In genomic region chr18:32770651-32771168, GRCh38 we compare ENCODE assay signal across 9 cellular contexts. TPM values are rescaled to one million over a fixed set of nuclear protein-coding genes. Genes with fewer than 3 reads are reported as not detected.
DNase-seq lines count a peak whose midpoint lies in the region; ATAC-seq and TF ChIP-seq lines count a peak whose summit lies in the region.
"Had no signal": no experiment of that assay in that cellular context is flagged by ENCODE, and none has a peak within 500 bp of the region (broad histone marks: within the 10 kb centered on the region; RNA-seq: fewer than 3 reads in every experiment).

No MANE protein-coding gene starts in this region.

- WGBS in upper lobe of left lung, 2 donors = 4 to 6% methylated on average over 21 to 34 of the region's 34 CpGs

- peaks cover 14% of the 10 kb centered on the region for H3K4me1 Mint-ChIP-seq in activated T-cell treated with anti-CD3 and anti-CD28 coated beads, Interleukin-2, amount 50 U/mL, for 4 hours (ENCODE audit: low read depth)

- peak overlapping the region; percentile 24 for H3K4me3 ChIP-seq in colonic mucosa
- H3K4me3 ChIP-seq in muscle layer of duodenum (ENCODE audit: low read depth in 1 of 2, low read length in 2 of 2) = peak overlapping the region; percentile 55 to 73
- peak overlapping the region in 3 of 4 donors; percentile 23 to 47 (median 39) for H3K4me3 ChIP-seq in upper lobe of left lung

- no peak overlapping the region for H3K27ac ChIP-seq in colonic mucosa
- no peak overlapping the region for H3K27ac ChIP-seq in muscle layer of duodenum (ENCODE audit: low read length)
- H3K27ac ChIP-seq in upper lobe of left lung = no peak overlapping the region
- H3K27ac ChIP-seq in substantia nigra (ENCODE audit: low read depth, low read length, poor library complexity, severe bottlenecking) = no peak overlapping the region

- H3K9ac ChIP-seq in colonic mucosa (ENCODE audit: low read depth in 2 of 2, low read length in 2 of 2) = no peak overlapping the region

- H3K36me3 ChIP-seq in colonic mucosa = no peaks in the 10 kb centered on the region
- no peaks in the 10 kb centered on the region for H3K36me3 ChIP-seq in muscle layer of duodenum (ENCODE audit: control insufficient read depth in 1 of 2, insufficient read depth in 2 of 2, low read length in 2 of 2)
- no peaks in the 10 kb centered on the region for H3K36me3 ChIP-seq in upper lobe of left lung

- no peak for TF ChIP-seq EP300 in upper lobe of left lung (IDR thresholded peaks at IDR 0.05)

- H3K9me3 Mint-ChIP-seq in activated T-cell treated with anti-CD3 and anti-CD28 coated beads, Interleukin-2, amount 50 U/mL, for 4 hours = no peaks in the 10 kb centered on the region

- intact Hi-C loops in colonic mucosa (cut with DNase I) = no loop called here

- H3K9me3 ChIP-seq in colonic mucosa (no peaks in the 10 kb centered on the region), muscle layer of duodenum (ENCODE audit: control insufficient read depth in 1 of 2, low read length in 2 of 2) (no peaks in the 10 kb centered on the region), upper lobe of left lung (no peaks in the 10 kb centered on the region)

- peaks cover 42% of the 10 kb centered on the region for H3K27me3 Mint-ChIP-seq in activated T-cell treated with anti-CD3 and anti-CD28 coated beads, Interleukin-2, amount 50 U/mL, for 4 hours (ENCODE audit: low read depth)

- no peak for ATAC-seq in activated T-cell treated with anti-CD3 and anti-CD28 coated beads, Interleukin-2, amount 50 U/mL, for 4 hours
- ATAC-seq in upper lobe of left lung (ENCODE audit: low FRiP score in 2 of 2) = no peak

- H3K4me3 Mint-ChIP-seq in activated T-cell treated with anti-CD3 and anti-CD28 coated beads, Interleukin-2, amount 50 U/mL, for 4 hours = peak overlapping the region; percentile 64

- DNase-seq in activated T-cell treated with anti-CD3 and anti-CD28 coated beads, Interleukin-2, amount 50 U/mL, for 4 hours = no peak
- no peak for DNase-seq in activated T-cell treated with anti-CD3 and anti-CD28 coated beads, Interleukin-2, amount 50 U/mL, for 48 hours
- peak; percentile 21 for DNase-seq in colonic mucosa
- peak in 1 of 2 donors; percentile 73 for DNase-seq in upper lobe of left lung
- DNase-seq in substantia nigra (lab: John Stamatoyannopoulos, UW) = no peak
- no peak for DNase-seq in DMS114 treated with DMSO at 0.1 percent for 48 hours (lab: John Stamatoyannopoulos, UW; ENCODE audit: unreplicated experiment)
- no peak for DNase-seq in NCI-H2107 (lab: John Stamatoyannopoulos, UW)
- DNase-seq: OCI-M1 had no signal

- TF ChIP-seq CTCF in colonic mucosa (IDR thresholded peaks at IDR 0.05) = no peak
- TF ChIP-seq CTCF in upper lobe of left lung (IDR thresholded peaks at IDR 0.05) = no peak

- H3K4me1 ChIP-seq in colonic mucosa (peaks cover 7% of the 10 kb centered on the region), muscle layer of duodenum (ENCODE audit: control insufficient read depth in 1 of 2, insufficient read depth in 2 of 2, low read length in 2 of 2) (peaks cover 0 to 25% of the 10 kb centered on the region in 2 donors), upper lobe of left lung (peaks cover 10 to 31% (median 21%) of the 10 kb centered on the region in 4 donors)

- H3K36me3 Mint-ChIP-seq in activated T-cell treated with anti-CD3 and anti-CD28 coated beads, Interleukin-2, amount 50 U/mL, for 4 hours (ENCODE audit: insufficient read depth) = no peaks in the 10 kb centered on the region

- no peak for TF ChIP-seq POLR2A in upper lobe of left lung (IDR thresholded peaks at IDR 0.05)

- peaks cover 35% of the 10 kb centered on the region for H3K27me3 ChIP-seq in colonic mucosa
- peaks cover 24% of the 10 kb centered on the region for H3K27me3 ChIP-seq in muscle layer of duodenum (ENCODE audit: low read depth, low read length)
- H3K27me3 ChIP-seq in upper lobe of left lung = peaks cover 0 to 31% (median 22%) of the 10 kb centered on the region in 4 donors

RNA-seq across cellular contexts. Expression of gene KLHL14, which starts 2.1 kb away (rescaled TPM):
- not detected for total RNA-seq in activated T-cell treated with anti-CD3 and anti-CD28 coated beads, Interleukin-2, amount 50 U/mL, for 4 hours
- total RNA-seq in colonic mucosa (under 1 TPM; 0.07 to 0.08 TPM), upper lobe of left lung (under 1 TPM in 3 of 6 donors, not detected in 3; 0.20 to 0.49 (median 0.44) TPM)
